In the genomic region with DNA sequence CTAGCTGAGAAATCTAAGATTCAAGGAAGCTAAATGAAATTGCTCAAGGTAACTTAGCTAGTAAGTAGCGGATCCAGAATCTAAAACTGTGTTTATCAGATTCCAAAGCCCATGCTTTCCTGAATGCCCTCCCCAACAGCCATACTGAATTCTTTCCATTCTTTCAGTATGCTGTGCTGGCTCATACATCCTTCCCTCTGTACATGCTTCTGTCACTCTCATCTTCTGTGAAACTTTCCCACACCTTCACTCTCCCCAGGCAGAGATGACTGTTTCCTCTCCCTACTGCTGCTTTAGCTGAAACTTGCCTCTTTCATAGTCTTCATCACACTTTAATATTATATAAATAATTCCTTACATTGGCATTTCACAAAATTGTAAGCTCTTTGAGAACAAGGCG, we compare ENCODE assay signal across 22 cellular contexts. TPM values are rescaled to one million over a fixed set of nuclear protein-coding genes. Genes with fewer than 3 reads are reported as not detected.
DNase-seq lines count a peak whose midpoint lies in the region; ATAC-seq and TF ChIP-seq lines count a peak whose summit lies in the region.
"Had no signal": no experiment of that assay in that cellular context is flagged by ENCODE, and none has a peak within 500 bp of the region (broad histone marks: within the 10 kb centered on the region; RNA-seq: fewer than 3 reads in every experiment).

No MANE protein-coding gene starts in this region.

- no peak overlapping the region for H3K4me3 ChIP-seq in cardiac muscle cell
- H3K4me3 ChIP-seq in right atrium auricular region: no peak overlapping the region
- H3K4me3 ChIP-seq in adipocyte (ENCODE audit: low read length): no peak overlapping the region
- no peak overlapping the region for H3K4me3 ChIP-seq in Caco-2 (ENCODE audit: low read depth, low read length)
- H3K4me3 ChIP-seq: BLaER1 treated with 17β-estradiol and CSF1 and Interleukin-3, amounts not matched to agents 10 nM and 100 nM; SK-N-MC had no signal

- TF ChIP-seq CTCF in cardiac muscle cell (IDR thresholded peaks at IDR 0.05; ENCODE audit: low read depth, low read length) (no peak), right atrium auricular region (IDR thresholded peaks at IDR 0.05) (no peak), endothelial cell (IDR thresholded peaks at IDR 0.05; ENCODE audit: unreplicated experiment) (no peak), Caco-2 (IDR thresholded peaks at IDR 0.05; ENCODE audit: insufficient read depth in 1 of 2, low read depth in 1 of 2, low read length in 1 of 2, severe bottlenecking in 1 of 2, unreplicated experiment in 1 of 2) (no peak)

- H3K9me3 ChIP-seq in cardiac muscle cell (ENCODE audit: low read depth) (no peaks in the 10 kb centered on the region), right atrium auricular region (no peaks in the 10 kb centered on the region), adipocyte (ENCODE audit: control insufficient read depth, low read length) (no peaks in the 10 kb centered on the region), Caco-2 (no peaks in the 10 kb centered on the region)

- no peak for ATAC-seq in HG03378 (IDR thresholded peaks at IDR 0.05; ENCODE audit: unreplicated experiment)
- ATAC-seq in GM21528 (IDR thresholded peaks at IDR 0.05; ENCODE audit: low FRiP score, unreplicated experiment): no peak

- H3K27ac Mint-ChIP-seq in endothelial cell (ENCODE audit: unreplicated experiment) (peak overlapping the region; percentile 13), Caco-2 (ENCODE audit: unreplicated experiment) (no peak overlapping the region)
- H3K27ac Mint-ChIP-seq: CD4-positive, alpha-beta T cell had no signal

- H3K27me3 ChIP-seq in cardiac muscle cell: no peaks in the 10 kb centered on the region
- no peaks in the 10 kb centered on the region for H3K27me3 ChIP-seq in right atrium auricular region
- no peaks in the 10 kb centered on the region for H3K27me3 ChIP-seq in adipocyte (replicated peaks; ENCODE audit: control insufficient read depth, insufficient read depth, low read length)
- no peaks in the 10 kb centered on the region for H3K27me3 ChIP-seq in Caco-2 (replicated peaks; ENCODE audit: control insufficient read depth, insufficient read depth, low read length)
- H3K27me3 ChIP-seq: BLaER1 treated with 17β-estradiol and CSF1 and Interleukin-3, amounts not matched to agents 10 nM and 100 nM had no signal

- H3K9ac ChIP-seq in adipocyte (ENCODE audit: low read length): no peak overlapping the region
- H3K9ac ChIP-seq: BLaER1 treated with 17β-estradiol and CSF1 and Interleukin-3, amounts not matched to agents 10 nM and 100 nM had no signal

- H3K27me3 Mint-ChIP-seq in endothelial cell (ENCODE audit: unreplicated experiment) (peaks cover 2% of the 10 kb centered on the region), Caco-2 (ENCODE audit: insufficient read depth, unreplicated experiment) (no peaks in the 10 kb centered on the region)

- H3K36me3 Mint-ChIP-seq in endothelial cell (ENCODE audit: low read depth, unreplicated experiment): no peaks in the 10 kb centered on the region
- H3K36me3 Mint-ChIP-seq in Caco-2 (ENCODE audit: insufficient read depth, unreplicated experiment): no peaks in the 10 kb centered on the region

- H3K4me1 Mint-ChIP-seq in endothelial cell (ENCODE audit: unreplicated experiment): no peaks in the 10 kb centered on the region
- no peaks in the 10 kb centered on the region for H3K4me1 Mint-ChIP-seq in Caco-2 (ENCODE audit: low read depth, unreplicated experiment)

- intact Hi-C loops in Caco-2 (cut with micrococcal nuclease; ENCODE audit: unreplicated experiment): no loop called here

- H3K27ac ChIP-seq in cardiac muscle cell: peak overlapping the region; percentile 73
- no peak overlapping the region for H3K27ac ChIP-seq in right atrium auricular region
- H3K27ac ChIP-seq: BLaER1 treated with 17β-estradiol and CSF1 and Interleukin-3, amounts not matched to agents 10 nM and 100 nM; SK-N-MC had no signal

- H3K4me1 ChIP-seq in cardiac muscle cell (ENCODE audit: low read depth) (no peaks in the 10 kb centered on the region), right atrium auricular region (no peaks in the 10 kb centered on the region), adipocyte (ENCODE audit: control insufficient read depth, insufficient read depth, low read length) (no peaks in the 10 kb centered on the region), Caco-2 (no peaks in the 10 kb centered on the region)
- H3K4me1 ChIP-seq: BLaER1 treated with 17β-estradiol and CSF1 and Interleukin-3, amounts not matched to agents 10 nM and 100 nM had no signal

- no peaks in the 10 kb centered on the region for H3K36me3 ChIP-seq in cardiac muscle cell
- no peaks in the 10 kb centered on the region for H3K36me3 ChIP-seq in right atrium auricular region
- H3K36me3 ChIP-seq in adipocyte (ENCODE audit: control insufficient read depth, insufficient read depth, low read length, severe bottlenecking): no peaks in the 10 kb centered on the region
- no peaks in the 10 kb centered on the region for H3K36me3 ChIP-seq in Caco-2 (ENCODE audit: control insufficient read depth, insufficient read depth, low read length)
- H3K36me3 ChIP-seq: BLaER1 treated with 17β-estradiol and CSF1 and Interleukin-3, amounts not matched to agents 10 nM and 100 nM had no signal

- POLR2A ChIA-PET in Caco-2 (lab: Charles Lee): no interaction called here

- BruUV-seq in Caco-2 (replicated peaks; lab: Mats Ljungman, UMichigan): no TSS peak

- H3K9me3 Mint-ChIP-seq in endothelial cell (ENCODE audit: unreplicated experiment) (no peaks in the 10 kb centered on the region), Caco-2 (ENCODE audit: unreplicated experiment) (no peaks in the 10 kb centered on the region)
- H3K9me3 Mint-ChIP-seq: CD4-positive, alpha-beta T cell had no signal

- H3K4me3 Mint-ChIP-seq in endothelial cell (ENCODE audit: unreplicated experiment) (no peak overlapping the region), Caco-2 (ENCODE audit: unreplicated experiment) (no peak overlapping the region)
- H3K4me3 Mint-ChIP-seq: CD4-positive, alpha-beta T cell had no signal

- peak in 1 of 2 donors; percentile 27 for DNase-seq in cardiac muscle cell (ENCODE audit: low read depth in 1 of 2, low spot score in 1 of 2)
- DNase-seq in right atrium auricular region (ENCODE audit: low spot score): no peak
- DNase-seq in adipocyte (ENCODE audit: low read depth): peak; percentile 7
- no peak for DNase-seq in endothelial cell (ENCODE audit: low spot score)
- no peak for DNase-seq in Caco-2
- no peak for DNase-seq in SW480 (ENCODE audit: low spot score)
- DNase-seq: AML-193; CD4-positive, alpha-beta T cell; DMS53; KBM-7; MV-4-11; NCI-H1105; NCI-H1436 treated with DMSO at 0.1 percent for 48 hours; NCI-H187 treated with DMSO at 0.1 percent for 48 hours; NCI-H2171 treated with DMSO at 0.1 percent for 48 hours; NCI-H524 treated with DMSO at 0.1 percent for 48 hours; NCI-H774; SIG-M5 had no signal

- CTCF ChIA-PET in Caco-2 (lab: Charles Lee): no interaction called here

RNA-seq across cellular contexts. Expression of gene SMARCAD1, which starts 39.3 kb away (rescaled TPM):
- total RNA-seq in cardiac muscle cell (17.2 and 20.6 TPM in 2 replicates), right atrium auricular region (10 to 100 TPM in 1 of 2 donors, 1 to 10 TPM in 1; 8.2 to 10.8 TPM), endothelial cell (ENCODE audit: unreplicated experiment) (43.0 TPM), Caco-2 (2022) (30.6 and 31.8 TPM in 2 replicates)
- polyA plus RNA-seq in cardiac muscle cell: 16.8 and 19.4 TPM in 2 replicates
